16 cellular contexts compared by ENCODE assay signal in the genomic region with DNA sequence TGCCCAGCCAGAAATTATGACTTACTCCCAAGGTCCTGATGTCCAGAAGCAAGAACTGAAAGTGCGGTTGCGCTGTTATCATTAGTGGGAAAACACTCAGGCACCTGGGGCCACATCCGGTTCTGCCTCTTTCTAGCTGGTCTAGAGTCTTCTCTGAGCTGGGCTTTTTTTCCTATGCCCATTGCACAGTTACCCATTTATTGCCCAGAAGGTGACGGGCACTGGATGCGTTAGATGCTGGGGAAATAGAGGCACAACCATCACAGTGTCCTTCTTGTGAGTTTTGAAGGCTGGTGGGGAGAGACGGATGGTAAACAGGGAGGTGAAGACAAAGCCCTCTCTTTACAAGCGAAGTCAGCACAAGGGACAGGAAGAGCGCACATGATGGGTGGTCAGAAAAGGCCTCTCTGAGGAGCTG. TPM values are rescaled to one million over a fixed set of nuclear protein-coding genes. Genes with fewer than 3 reads are reported as not detected.
DNase-seq lines count a peak whose midpoint lies in the region; ATAC-seq and TF ChIP-seq lines count a peak whose summit lies in the region.
"Had no signal": no experiment of that assay in that cellular context is flagged by ENCODE, and none has a peak within 500 bp of the region (broad histone marks: within the 10 kb centered on the region; RNA-seq: fewer than 3 reads in every experiment).

No MANE protein-coding gene starts in this region.

- H2AFZ ChIP-seq in OCI-LY3 (ENCODE audit: low read depth, low read length) = no peak overlapping the region

- H4K20me1 ChIP-seq in OCI-LY3 (ENCODE audit: insufficient read depth, low read length) = peaks cover 25% of the 10 kb centered on the region

- ATAC-seq in GM18502 (IDR thresholded peaks at IDR 0.05; ENCODE audit: poor library complexity, unreplicated experiment) (peak; percentile 24), GM21723 (IDR thresholded peaks at IDR 0.05; ENCODE audit: unreplicated experiment) (peak; percentile 24)
- ATAC-seq: esophagus mucosa; left lobe of liver; naive thymus-derived CD8-positive, alpha-beta T cell; right cardiac atrium; WTC11 had no signal

- peaks cover 12% of the 10 kb centered on the region for H3K36me3 ChIP-seq in OCI-LY3 (replicated peaks; ENCODE audit: low read depth, low read length)
- H3K36me3 ChIP-seq in spleen = no peaks in the 10 kb centered on the region
- no peaks in the 10 kb centered on the region for H3K36me3 ChIP-seq in BE2C
- H3K36me3 ChIP-seq: adrenal gland had no signal

- H3K27me3 ChIP-seq in OCI-LY3 (ENCODE audit: low read depth, low read length) (no peaks in the 10 kb centered on the region), spleen (replicated peaks in 1 of 7) (no peaks in the 10 kb centered on the region), BE2C (no peaks in the 10 kb centered on the region)
- H3K27me3 ChIP-seq: adrenal gland had no signal

- TF ChIP-seq POLR2A in spleen (IDR thresholded peaks at IDR 0.05) = no peak

- H3K9me3 ChIP-seq in OCI-LY3 (ENCODE audit: insufficient read depth, low read length) = peaks cover 7% of the 10 kb centered on the region; the same call in 1 of the 2 replicates
- no peaks in the 10 kb centered on the region for H3K9me3 ChIP-seq in spleen
- H3K9me3 ChIP-seq in BE2C = no peaks in the 10 kb centered on the region
- H3K9me3 ChIP-seq: adrenal gland had no signal

- intact Hi-C loops in spleen (cut with DNase I; ENCODE audit: low total_unique reads) = no loop called here

- H3K4me3 ChIP-seq in OCI-LY3 (ENCODE audit: low read length) (peak overlapping the region; percentile 62), spleen (peak overlapping the region in 1 of 8 donors; percentile 51), BE2C (ENCODE audit: low read depth, low read length) (no peak overlapping the region)
- H3K4me3 ChIP-seq: adrenal gland had no signal

- peaks cover 81% of the 10 kb centered on the region for H3K4me1 ChIP-seq in OCI-LY3 (ENCODE audit: low read length)
- H3K4me1 ChIP-seq in spleen = peaks cover 25 to 95% (median 84%) of the 10 kb centered on the region in 6 donors
- H3K4me1 ChIP-seq in BE2C = no peaks in the 10 kb centered on the region
- H3K4me1 ChIP-seq: adrenal gland had no signal

- TF ChIP-seq CTCF in OCI-LY3 (IDR thresholded peaks at IDR 0.05; ENCODE audit: low read depth, low read length) (no peak), spleen (IDR thresholded peaks at IDR 0.05 in 8 of 11, conservative IDR thresholded peaks at IDR 0.05 in 3 of 11) (no peak), BE2C (IDR thresholded peaks at IDR 0.05; ENCODE audit: low read depth, low read length) (no peak), GM13977 (IDR thresholded peaks at IDR 0.05; ENCODE audit: extremely low read depth, insufficient read depth, missing control alignments) (no peak)

- peak overlapping the region; percentile 54 for H3K9ac ChIP-seq in OCI-LY3 (ENCODE audit: low read length)

- DNase-seq in spleen (peak; percentile 78), BE2C (no peak), HUDEP-2 (lab: John Stamatoyannopoulos, UW; ENCODE audit: unreplicated experiment in 76 of 76) (no peak), GM13977 (ENCODE audit: low spot score) (no peak)
- DNase-seq: adrenal gland; hippocampal formation; naive thymus-derived CD8-positive, alpha-beta T cell; NCI-H2171 treated with DMSO at 0.1 percent for 48 hours; right cardiac atrium; SW 1271 had no signal

- H3K27ac ChIP-seq in OCI-LY3 (ENCODE audit: low read length) (peak overlapping the region; percentile 80), spleen (peak overlapping the region; percentile 60 to 95 (median 88))
- H3K27ac ChIP-seq: adrenal gland had no signal

- peaks cover 94% of the 10 kb centered on the region for H3K79me2 ChIP-seq in OCI-LY3 (ENCODE audit: low read length)

- peak overlapping the region; percentile 82 for H3K4me2 ChIP-seq in OCI-LY3 (ENCODE audit: low read length)

- 78 to 85% (median 80%) methylated on average over 8 of the region's 8 CpGs for WGBS in spleen, 5 donors

- in situ Hi-C loops in GM13977 (cut with MboI; ENCODE audit: low pct_unique_long_range_greater_than_20kb, low sequenced_read_pairs, unreplicated experiment) = no loop called here

RNA-seq across cellular contexts. Expression of gene PLCG2, which starts 37.7 kb away (rescaled TPM):
- total RNA-seq in spleen = 100 to 1,000 TPM; 111 to 277 (median 161) TPM
- 10 to 100 TPM; 57.1 to 83.2 (median 61.9) TPM for polyA plus RNA-seq in spleen
- polyA plus RNA-seq in BE2C (2012; ENCODE audit: insufficient read depth, insufficient read length, low read depth) = not detected
